Comparison of ENCODE assay signal across 26 cellular contexts in genomic region chr14:59819446-59820088, GRCh38. TPM values are rescaled to one million over a fixed set of nuclear protein-coding genes. Genes with fewer than 3 reads are reported as not detected.
"Had no signal": no experiment of that assay in that cellular context is flagged by ENCODE, and none has a peak within 500 bp of the region (broad histone marks: within the 10 kb centered on the region; RNA-seq: fewer than 3 reads in every experiment).

No MANE protein-coding gene starts in this region.

- H3K27me3 ChIP-seq: brain microvascular endothelial cell, cardiac muscle cell, Peyer's patch had no signal

- H3K27ac ChIP-seq: brain microvascular endothelial cell, cardiac muscle cell, Peyer's patch, RWPE1 had no signal

- H3K36me3 ChIP-seq: brain microvascular endothelial cell, cardiac muscle cell, Peyer's patch had no signal

- H3K4me1 ChIP-seq: Peyer's patch had no signal

- FAIRE-seq: TTC549 had no signal

- DNase-seq: activated B cell treated with CpG ODN at 0.5 μM for 24 hours; activated CD4-positive, alpha-beta memory T cell treated with anti-CD3 and anti-CD28 coated beads for 36 hours; activated CD4-positive, alpha-beta T cell treated with anti-CD3 and anti-CD28 coated beads, Interleukin-2, amount 10 ng/mL, durations not matched to agents 7 days and 5 days; activated CD8-positive, alpha-beta memory T cell treated with anti-CD3 and anti-CD28 coated beads, Interleukin-2, amount 50 U/mL, for 4 hours; activated naive CD4-positive, alpha-beta T cell treated with Interleukin-2 at 50 U/mL for 16 hours; activated naive CD8-positive, alpha-beta T cell treated with anti-CD3 and anti-CD28 coated beads, Interleukin-2, amount 50 U/mL, for 24 hours; activated T-cell treated with anti-CD3 and anti-CD28 coated beads, Interleukin-2, amount 50 U/mL, for 1 hour; amygdala; brain microvascular endothelial cell; KG1; NCI-H1048; NCI-H146; NCI-H187 treated with DMSO at 0.1 percent for 48 hours; NCI-H2081 treated with DMSO at 0.1 percent for 48 hours; NCI-H446; NCI-H524; Peyer's patch; SHP77 treated with DMSO at 0.1 percent for 48 hours; T-helper 17 cell; T-helper 9 cell had no signal

- ATAC-seq: activated naive CD4-positive, alpha-beta T cell treated with anti-CD3 and anti-CD28 coated beads, Interleukin-2, amount 50 U/mL, for 72 hours; activated naive CD8-positive, alpha-beta T cell treated with anti-CD3 and anti-CD28 coated beads, Interleukin-2, amount 50 U/mL, for 24 hours; T-helper 17 cell had no signal

- H3K27ac Mint-ChIP-seq: activated B cell treated with CpG ODN at 0.5 μM for 24 hours; activated CD4-positive, alpha-beta memory T cell treated with anti-CD3 and anti-CD28 coated beads for 36 hours; activated CD4-positive, alpha-beta T cell treated with anti-CD3 and anti-CD28 coated beads, Interleukin-2, amount 10 ng/mL, durations not matched to agents 7 days and 5 days; activated naive CD4-positive, alpha-beta T cell treated with anti-CD3 and anti-CD28 coated beads, Interleukin-2, amount 50 U/mL, for 72 hours; activated naive CD8-positive, alpha-beta T cell treated with anti-CD3 and anti-CD28 coated beads, Interleukin-2, amount 50 U/mL, for 24 hours; T-helper 17 cell had no signal

- H3K4me1 Mint-ChIP-seq: activated B cell treated with CpG ODN at 0.5 μM for 24 hours; activated CD4-positive, alpha-beta T cell treated with anti-CD3 and anti-CD28 coated beads, Interleukin-2, amount 10 ng/mL, durations not matched to agents 7 days and 5 days; activated naive CD8-positive, alpha-beta T cell treated with anti-CD3 and anti-CD28 coated beads, Interleukin-2, amount 50 U/mL, for 24 hours; T-helper 17 cell had no signal

- H3K4me3 Mint-ChIP-seq: activated B cell treated with CpG ODN at 0.5 μM for 24 hours; activated CD4-positive, alpha-beta memory T cell treated with anti-CD3 and anti-CD28 coated beads for 36 hours; activated CD4-positive, alpha-beta T cell treated with anti-CD3 and anti-CD28 coated beads, Interleukin-2, amount 10 ng/mL, durations not matched to agents 7 days and 5 days; activated naive CD8-positive, alpha-beta T cell treated with anti-CD3 and anti-CD28 coated beads, Interleukin-2, amount 50 U/mL, for 24 hours; T-helper 17 cell had no signal

- H3K4me3 ChIP-seq: cardiac muscle cell, Peyer's patch had no signal

- H3K36me3 Mint-ChIP-seq: activated CD4-positive, alpha-beta memory T cell treated with anti-CD3 and anti-CD28 coated beads for 36 hours; activated naive CD4-positive, alpha-beta T cell treated with anti-CD3 and anti-CD28 coated beads, Interleukin-2, amount 50 U/mL, for 72 hours had no signal

- H3K9me3 Mint-ChIP-seq: activated naive CD4-positive, alpha-beta T cell treated with anti-CD3 and anti-CD28 coated beads, Interleukin-2, amount 50 U/mL, for 72 hours; activated naive CD8-positive, alpha-beta T cell treated with anti-CD3 and anti-CD28 coated beads, Interleukin-2, amount 50 U/mL, for 24 hours had no signal

- H3K9me3 ChIP-seq: Peyer's patch had no signal

- H3K27me3 Mint-ChIP-seq: activated B cell treated with CpG ODN at 0.5 μM for 24 hours; activated CD4-positive, alpha-beta memory T cell treated with anti-CD3 and anti-CD28 coated beads for 36 hours had no signal

RNA-seq across cellular contexts. Expression of gene RTN1, which starts 51.0 kb away (rescaled TPM):
- total RNA-seq: activated B cell treated with CpG ODN at 0.5 μM for 24 hours; activated CD4-positive, alpha-beta memory T cell treated with anti-CD3 and anti-CD28 coated beads for 36 hours; activated CD4-positive, alpha-beta T cell treated with anti-CD3 and anti-CD28 coated beads, Interleukin-2, amount 10 ng/mL, durations not matched to agents 7 days and 5 days; activated naive CD4-positive, alpha-beta T cell treated with anti-CD3 and anti-CD28 coated beads, Interleukin-2, amount 50 U/mL, for 72 hours; M059J; SK-MEL-5 had no signal
